ENCODE assay signal across 19 cellular contexts in the genomic region with DNA sequence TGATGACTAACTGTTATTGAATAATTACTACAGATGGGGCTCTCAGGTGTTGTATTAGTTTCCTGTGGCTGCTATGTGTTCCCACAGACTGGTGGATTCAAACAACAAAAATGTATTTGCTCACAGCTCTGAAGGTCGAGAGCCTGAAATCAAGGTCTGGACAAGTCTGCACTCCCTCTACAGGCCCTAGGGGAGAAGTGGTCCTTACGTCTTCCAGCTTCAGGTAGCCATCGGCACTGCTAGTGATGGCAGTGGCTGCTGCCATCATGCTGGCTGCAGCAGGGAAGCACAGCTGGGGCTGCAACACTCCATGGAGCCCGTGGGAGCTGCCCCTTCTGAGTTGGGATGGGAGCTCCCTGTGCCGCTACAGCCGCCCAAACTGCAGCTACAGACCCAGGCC. TPM values are rescaled to one million over a fixed set of nuclear protein-coding genes. Genes with fewer than 3 reads are reported as not detected.
DNase-seq lines count a peak whose midpoint lies in the region; ATAC-seq, FAIRE-seq and TF ChIP-seq lines count a peak whose summit lies in the region.
"Had no signal": no experiment of that assay in that cellular context is flagged by ENCODE, and none has a peak within 500 bp of the region (broad histone marks: within the 10 kb centered on the region; RNA-seq: fewer than 3 reads in every experiment).

No MANE protein-coding gene starts in this region.

- peak; percentile 33; the same call in 1 of the 2 replicates for TF ChIP-seq CTCF in Loucy (conservative IDR thresholded peaks at IDR 0.05; ENCODE audit: low read length)
- no peak for TF ChIP-seq CTCF in bronchial epithelial cell (IDR thresholded peaks at IDR 0.05; ENCODE audit: insufficient read depth, low read length, severe bottlenecking)

- no peaks in the 10 kb centered on the region for H3F3A ChIP-seq in Loucy (ENCODE audit: low read depth)

- H3K4me2 ChIP-seq in Loucy (ENCODE audit: low read depth, low read length, poor library complexity, severe bottlenecking), result no peak overlapping the region

- no peaks in the 10 kb centered on the region for H3K9me3 ChIP-seq in Loucy (ENCODE audit: insufficient read depth, low read depth, low read length)
- H3K9me3 ChIP-seq: HAP-1 had no signal

- no peak overlapping the region for H2AFZ ChIP-seq in Loucy (ENCODE audit: low read length)

- H3K4me3 ChIP-seq in Loucy (ENCODE audit: low read length, poor library complexity, severe bottlenecking) (no peak overlapping the region), bronchial epithelial cell (ENCODE audit: low read depth, low read length) (no peak overlapping the region)
- H3K4me3 ChIP-seq: HAP-1 had no signal

- H3K4me1 ChIP-seq in Loucy (ENCODE audit: insufficient read depth, low read length, poor library complexity, severe bottlenecking), result no peaks in the 10 kb centered on the region
- H3K4me1 ChIP-seq: HAP-1 had no signal

- H4K20me1 ChIP-seq in Loucy (ENCODE audit: insufficient read depth, low read length, poor library complexity, severe bottlenecking), result no peaks in the 10 kb centered on the region

- H3K79me2 ChIP-seq in Loucy (ENCODE audit: insufficient read depth, low read length), result no peaks in the 10 kb centered on the region

- H3K36me3 ChIP-seq in Loucy (ENCODE audit: insufficient read depth, low read length), result no peaks in the 10 kb centered on the region
- H3K36me3 ChIP-seq in bronchial epithelial cell (ENCODE audit: control insufficient read depth, insufficient read depth, low read length), result no peaks in the 10 kb centered on the region
- H3K36me3 ChIP-seq: HAP-1 had no signal

- no peaks in the 10 kb centered on the region for H3K9me2 ChIP-seq in Loucy (replicated peaks; ENCODE audit: low read depth, low read length)

- DNase-seq in ELF-1 (ENCODE audit: low read depth, low spot score), result peak; percentile 37
- DNase-seq in bronchial epithelial cell (ENCODE audit: low read depth), result peak; percentile 16
- peak; percentile 44 for DNase-seq in left kidney (ENCODE audit: low read depth, low spot score)
- DNase-seq in pons (ENCODE audit: low spot score), result no peak
- DNase-seq in stimulated activated CD4-positive, alpha-beta T cell treated with anti-CD3 and anti-CD28 coated beads, Interleukin-12 subunit alpha, Interleukin-12 subunit beta, amount 100 ng/mL, for 4 hours, result no peak
- no peak for DNase-seq in stimulated activated CD8-positive, alpha-beta memory T cell treated with anti-CD3 and anti-CD28 coated beads, Interleukin-4, amount 100 ng/mL, for 48 hours
- DNase-seq: activated CD4-positive, alpha-beta T cell treated with anti-CD3 and anti-CD28 coated beads for 1 hour; activated CD8-positive, alpha-beta memory T cell treated with anti-CD3 and anti-CD28 coated beads, Interleukin-2, amount 50 U/mL, for 48 hours; activated naive CD4-positive, alpha-beta T cell treated with anti-CD3 and anti-CD28 coated beads for 36 hours; effector CD8-positive, alpha-beta T cell; NCI-H1694 treated with DMSO at 0.1 percent for 48 hours; nucleus accumbens; stimulated activated naive B cell treated with anti-CD40 and anti-IgM and Interleukin-4, amounts not matched to agents 10 μg/mL and 1 μg/mL and 100 μg/mL, for 72 hours; T-helper 2 cell had no signal

- FAIRE-seq in bronchial epithelial cell (lab: Jason Lieb, UNC), result no peak
- FAIRE-seq: D721Med had no signal

- H3K9ac ChIP-seq in Loucy (ENCODE audit: low read depth, low read length, poor library complexity, severe bottlenecking), result no peak overlapping the region

- H3K27me3 ChIP-seq in Loucy (ENCODE audit: insufficient read depth, low read length, poor library complexity, severe bottlenecking), result peaks cover 37% of the 10 kb centered on the region
- H3K27me3 ChIP-seq in bronchial epithelial cell (ENCODE audit: control insufficient read depth, insufficient read depth, low read length), result no peaks in the 10 kb centered on the region

- ATAC-seq in GM21786 (IDR thresholded peaks at IDR 0.05; ENCODE audit: unreplicated experiment), result no peak
- ATAC-seq: stimulated activated naive B cell treated with anti-CD40 and anti-IgM and Interleukin-4, amounts not matched to agents 10 μg/mL and 1 μg/mL and 100 μg/mL, for 72 hours had no signal

RNA-seq across cellular contexts. Expression of a gene that starts 1.9 kb away (rescaled TPM):
- total RNA-seq in bronchial epithelial cell, result not detected in 2 replicates
- total RNA-seq: activated naive CD4-positive, alpha-beta T cell treated with anti-CD3 and anti-CD28 coated beads for 36 hours; ureter had no signal

RNA-seq across cellular contexts. Expression of a gene that starts 28.3 kb away (rescaled TPM):
- 0.53 TPM in 1 of 2 replicates, not detected in the other for total RNA-seq in bronchial epithelial cell
- total RNA-seq: activated naive CD4-positive, alpha-beta T cell treated with anti-CD3 and anti-CD28 coated beads for 36 hours had no signal

Comparison
In these comparisons a context has a peak if more than half of its experiments do, and no peak if none do; other contexts are left out.
1. DNase-seq: peak in ELF-1 (single experiment), bronchial epithelial cell (single experiment) and left kidney (single experiment); none in pons (single experiment), stimulated activated CD4-positive, alpha-beta T cell treated with anti-CD3 and anti-CD28 coated beads, Interleukin-12 subunit alpha, Interleukin-12 subunit beta, amount 100 ng/mL, for 4 hours (single experiment) and stimulated activated CD8-positive, alpha-beta memory T cell treated with anti-CD3 and anti-CD28 coated beads, Interleukin-4, amount 100 ng/mL, for 48 hours (single experiment).